In genomic region chr12:57225680-57226190, GRCh38 we compare ENCODE assay signal across 1 cellular context.
A peak's percentile ranks its signal among the peaks of the same experiment; 100 is the strongest.
TF ChIP-seq lines count a peak whose summit lies in the region.

No MANE protein-coding gene starts in this region.

TF ChIP-seq in HEK293, 187 proteins besides CTCF, POLR2A, EP300 and RAD21 (continued from another document):
- no peak for TF ChIP-seq PBX3 (CRISPR knock-in tag; IDR thresholded peaks at IDR 0.05)
- no peak for TF ChIP-seq ZNF837 (tag by site-specific recombination; IDR thresholded peaks at IDR 0.05)
- 0 out of 2 replicates have a peak, but pooled peaks have one; percentile 7 for TF ChIP-seq SP2 (tag by site-specific recombination; IDR thresholded peaks at IDR 0.05)
- TF ChIP-seq ZNF658 (tag by site-specific recombination; IDR thresholded peaks at IDR 0.05) = no peak
- no peak for TF ChIP-seq ZNF37A (tag by site-specific recombination; IDR thresholded peaks at IDR 0.05)
- TF ChIP-seq EGR2 (tag by site-specific recombination; IDR thresholded peaks at IDR 0.05; ENCODE audit: low read depth) = 0 out of 2 replicates have a peak, but pooled peaks have one; percentile 11
- peak; percentile 56; the same call in 1 of the 2 replicates for TF ChIP-seq ZBTB8A (tag by site-specific recombination; IDR thresholded peaks at IDR 0.05)
